ENCODE assay signal across 8 cellular contexts in the genomic region with DNA sequence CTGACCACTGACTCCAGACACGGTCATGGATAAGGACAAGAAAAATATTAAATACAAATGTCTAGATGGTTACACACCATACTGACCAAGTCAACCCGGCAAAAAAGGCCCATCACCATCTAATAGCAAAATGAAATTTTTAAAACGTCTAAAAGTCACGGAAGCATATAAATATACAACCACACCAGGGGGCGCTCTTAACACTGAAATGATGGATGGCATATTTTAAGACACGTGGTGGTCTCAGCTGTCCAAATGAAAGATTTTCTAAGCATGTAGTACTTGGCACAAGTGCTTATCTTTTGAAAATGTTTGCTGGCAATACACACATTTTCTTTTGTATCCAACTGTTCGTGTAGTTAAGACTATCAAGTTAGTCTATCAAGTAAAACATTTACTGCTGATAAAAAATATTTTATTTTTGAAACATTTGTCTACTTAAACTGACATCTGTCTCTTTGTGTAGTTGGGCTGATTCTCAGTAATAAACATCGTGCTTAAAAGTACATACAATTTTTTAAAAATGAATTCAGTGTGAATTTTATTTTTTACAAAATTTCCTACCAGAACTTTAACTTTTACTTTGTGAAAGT.
DNase-seq lines count a peak whose midpoint lies in the region; ATAC-seq, FAIRE-seq and TF ChIP-seq lines count a peak whose summit lies in the region.

No MANE protein-coding gene starts in this region.

- TF ChIP-seq CTCF in CD8-positive, alpha-beta T cell (IDR thresholded peaks at IDR 0.05), result peak; percentile 66
- TF ChIP-seq CTCF in KMS-11 (conservative IDR thresholded peaks at IDR 0.05; ENCODE audit: low read depth, low read length), result peak; percentile 81
- TF ChIP-seq CTCF in brain (conservative IDR thresholded peaks at IDR 0.05), result peak; percentile 89 to 91
- TF ChIP-seq CTCF in HepG2 (CRISPR knock-in tag; IDR thresholded peaks at IDR 0.05), result peak; percentile 71

- TF ChIP-seq EP300 in HepG2 (IDR thresholded peaks at IDR 0.05; ENCODE audit: low read depth in 2 of 2, low read length in 2 of 2), result no peak
- TF ChIP-seq EP300 in HepG2 (CRISPR knock-in tag; IDR thresholded peaks at IDR 0.05; ENCODE audit: borderline replicate concordance), result no peak

- ATAC-seq in CD8-positive, alpha-beta T cell, result no peak
- peak; percentile 73 for ATAC-seq in GM19043 (IDR thresholded peaks at IDR 0.05; ENCODE audit: low read depth, unreplicated experiment)
- peak; percentile 60 for ATAC-seq in HepG2
- ATAC-seq in stimulated activated effector memory CD8-positive, alpha-beta T cell treated with anti-CD3 and anti-CD28 coated beads, Interleukin-12 subunit alpha, Interleukin-12 subunit beta, amount 100 ng/mL, for 72 hours, result no peak

- H2AFZ ChIP-seq in KMS-11 (ENCODE audit: low read depth), result no peak overlapping the region
- no peak overlapping the region for H2AFZ ChIP-seq in HepG2 (ENCODE audit: low read length)

- no peaks in the 10 kb centered on the region for H3K36me3 Mint-ChIP-seq in CD8-positive, alpha-beta T cell
- H3K36me3 Mint-ChIP-seq in brain, result no peaks in the 10 kb centered on the region
- H3K36me3 Mint-ChIP-seq in stimulated activated effector memory CD8-positive, alpha-beta T cell treated with anti-CD3 and anti-CD28 coated beads, Interleukin-12 subunit alpha, Interleukin-12 subunit beta, amount 100 ng/mL, for 72 hours, result no peaks in the 10 kb centered on the region

- H3K4me3 Mint-ChIP-seq in CD8-positive, alpha-beta T cell, result no peak overlapping the region
- no peak overlapping the region for H3K4me3 Mint-ChIP-seq in brain
- no peak overlapping the region for H3K4me3 Mint-ChIP-seq in stimulated activated effector memory CD8-positive, alpha-beta T cell treated with anti-CD3 and anti-CD28 coated beads, Interleukin-12 subunit alpha, Interleukin-12 subunit beta, amount 100 ng/mL, for 72 hours

- CTCF ChIA-PET in CD8-positive, alpha-beta T cell (lab: Charles Lee), result interaction anchor here (0.8 to 1.0 kb wide), 2 partner anchors 26 to 189 kb away, joined by 3 to 4 read pairs; no protein-coding TSS in a partner anchor
- CTCF ChIA-PET in HepG2 (lab: Yijun Ruan, JAX; ENCODE audit: low intra/inter-chr PET ratio, low total read pairs), result interaction anchor here (1.1 to 2.3 kb wide), 2 partner anchors 189 to 540 kb away, joined by 4 to 22 read pairs; a partner anchor contains a TSS

- no peak overlapping the region for H3K4me3 ChIP-seq in CD8-positive, alpha-beta T cell (ENCODE audit: low read depth, low read length)
- H3K4me3 ChIP-seq in KMS-11 (IDR thresholded peaks at IDR 0.05; ENCODE audit: insufficient read depth, low read depth, low read length) (no peak overlapping the region), HepG2 (replicated peaks in 1 of 3; ENCODE audit: insufficient read depth in 1 of 3, low read depth in 2 of 3, low read length in 3 of 3) (no peak overlapping the region)

- H3K27ac ChIP-seq in CD8-positive, alpha-beta T cell (ENCODE audit: low read depth, low read length), result no peak overlapping the region
- H3K27ac ChIP-seq in KMS-11, result no peak overlapping the region
- no peak overlapping the region for H3K27ac ChIP-seq in HepG2 (ENCODE audit: extremely low read length, insufficient read depth, low read length)

- TF ChIP-seq RAD21 in HepG2 (CRISPR knock-in tag; IDR thresholded peaks at IDR 0.05), result peak; percentile 44; the same call in 1 of the 2 replicates

- peak in 4 of 7 experiments; percentile 19 to 44 (median 30) for DNase-seq in CD8-positive, alpha-beta T cell
- DNase-seq in SK-N-DZ (ENCODE audit: low spot score), result peak; percentile 59
- peak; percentile 50 for DNase-seq in HepG2 (ENCODE audit: low spot score)
- DNase-seq in stimulated activated effector memory CD8-positive, alpha-beta T cell treated with anti-CD3 and anti-CD28 coated beads, Interleukin-12 subunit alpha, Interleukin-12 subunit beta, amount 100 ng/mL, for 72 hours (ENCODE audit: low spot score in 2 of 2), result peak; percentile 30 to 60
- no peak for DNase-seq in cortex of kidney (lab: John Stamatoyannopoulos, UW)

- H3K4me1 Mint-ChIP-seq in CD8-positive, alpha-beta T cell (ENCODE audit: low read depth), result no peaks in the 10 kb centered on the region
- peaks cover 11% of the 10 kb centered on the region for H3K4me1 Mint-ChIP-seq in brain
- peaks cover 1% of the 10 kb centered on the region for H3K4me1 Mint-ChIP-seq in stimulated activated effector memory CD8-positive, alpha-beta T cell treated with anti-CD3 and anti-CD28 coated beads, Interleukin-12 subunit alpha, Interleukin-12 subunit beta, amount 100 ng/mL, for 72 hours

- in situ Hi-C loops in HepG2 (cut with HindIII; ENCODE audit: extremely low pct_ligation_motif_present, low pct_unique_long_range_greater_than_20kb), result no loop called here

- H3K79me2 ChIP-seq in KMS-11 (ENCODE audit: insufficient read depth, low read depth) (no peaks in the 10 kb centered on the region), HepG2 (ENCODE audit: insufficient read depth, low read length) (no peaks in the 10 kb centered on the region)

- H4K20me1 ChIP-seq in KMS-11 (ENCODE audit: insufficient read depth) (no peaks in the 10 kb centered on the region), HepG2 (ENCODE audit: insufficient read depth, low read length) (no peaks in the 10 kb centered on the region)

- H3K9me3 ChIP-seq in CD8-positive, alpha-beta T cell (ENCODE audit: low read length), result no peaks in the 10 kb centered on the region
- no peaks in the 10 kb centered on the region for H3K9me3 ChIP-seq in HepG2 (ENCODE audit: low read length)

- no peak for FAIRE-seq in HepG2 (lab: Jason Lieb, UNC)

- H3K9ac ChIP-seq in KMS-11, result no peak overlapping the region
- no peak overlapping the region for H3K9ac ChIP-seq in HepG2 (ENCODE audit: insufficient read depth, low read depth, low read length)

- H3K27me3 Mint-ChIP-seq in CD8-positive, alpha-beta T cell (ENCODE audit: low read depth), result peaks cover 3% of the 10 kb centered on the region
- H3K27me3 Mint-ChIP-seq in brain, result peaks cover 8% of the 10 kb centered on the region

- no peaks in the 10 kb centered on the region for H3K4me1 ChIP-seq in CD8-positive, alpha-beta T cell (ENCODE audit: insufficient read depth, low read length)
- H3K4me1 ChIP-seq in KMS-11 (ENCODE audit: low read depth, poor library complexity, severe bottlenecking), result no peaks in the 10 kb centered on the region
- no peaks in the 10 kb centered on the region for H3K4me1 ChIP-seq in HepG2 (ENCODE audit: insufficient read depth, low read length)

- TF ChIP-seq POLR2A in HepG2 (IDR thresholded peaks at IDR 0.05; ENCODE audit: insufficient read depth in 1 of 2, low read depth in 2 of 2, low read length in 2 of 2), result no peak

- no peak overlapping the region for H3K27ac Mint-ChIP-seq in CD8-positive, alpha-beta T cell
- no peak overlapping the region for H3K27ac Mint-ChIP-seq in brain
- H3K27ac Mint-ChIP-seq in stimulated activated effector memory CD8-positive, alpha-beta T cell treated with anti-CD3 and anti-CD28 coated beads, Interleukin-12 subunit alpha, Interleukin-12 subunit beta, amount 100 ng/mL, for 72 hours, result no peak overlapping the region

- POLR2A ChIA-PET in CD8-positive, alpha-beta T cell (lab: Charles Lee), result no interaction called here
- POLR2A ChIA-PET in HepG2 (lab: Yijun Ruan, JAX), result no interaction called here

- no peaks in the 10 kb centered on the region for H3K27me3 ChIP-seq in CD8-positive, alpha-beta T cell (ENCODE audit: insufficient read depth, low read length)
- H3K27me3 ChIP-seq in KMS-11 (ENCODE audit: insufficient read depth, low read depth), result no peaks in the 10 kb centered on the region
- no peaks in the 10 kb centered on the region for H3K27me3 ChIP-seq in HepG2 (ENCODE audit: control insufficient read depth in 1 of 2, insufficient read depth in 2 of 2, low read length in 2 of 2)

- no peaks in the 10 kb centered on the region for H3K36me3 ChIP-seq in CD8-positive, alpha-beta T cell (ENCODE audit: insufficient read depth, low read length)
- H3K36me3 ChIP-seq in KMS-11 (ENCODE audit: insufficient read depth) (no peaks in the 10 kb centered on the region), HepG2 (replicated peaks in 1 of 2; ENCODE audit: control insufficient read depth in 1 of 2, insufficient read depth in 2 of 2, low read length in 2 of 2) (no peaks in the 10 kb centered on the region)

- 3% methylated on average over 8 of the region's 8 CpGs for WGBS in HepG2 (ENCODE audit: low lambda C conversion rate)

- no TSS peak for BruUV-seq in HepG2 (replicated peaks; lab: Mats Ljungman, UMichigan)

- intact Hi-C loops in CD8-positive, alpha-beta T cell (cut with DNase I, micrococcal nuclease), result loop anchor here in 1 of 2 experiments (1.0 to 10.0 kb wide), 4 partner anchors 188 to 720 kb away; no protein-coding TSS in a partner anchor
- intact Hi-C loops in HepG2 (cut with micrococcal nuclease; ENCODE audit: unreplicated experiment), result loop anchor here (1.0 to 2.0 kb wide), 4 partner anchors 42 to 539 kb away; no protein-coding TSS in a partner anchor

- H3K9me3 Mint-ChIP-seq in CD8-positive, alpha-beta T cell, result no peaks in the 10 kb centered on the region
- H3K9me3 Mint-ChIP-seq in brain, result no peaks in the 10 kb centered on the region
- H3K9me3 Mint-ChIP-seq in stimulated activated effector memory CD8-positive, alpha-beta T cell treated with anti-CD3 and anti-CD28 coated beads, Interleukin-12 subunit alpha, Interleukin-12 subunit beta, amount 100 ng/mL, for 72 hours, result no peaks in the 10 kb centered on the region

- H3K4me2 ChIP-seq in KMS-11, result no peak overlapping the region
- H3K4me2 ChIP-seq in HepG2 (ENCODE audit: low read depth, low read length), result no peak overlapping the region

TF ChIP-seq in HepG2, 621 proteins besides CTCF, POLR2A, EP300 and RAD21:
- TF ChIP-seq STAG1 (CRISPR knock-in tag; IDR thresholded peaks at IDR 0.05), result peak; percentile 68
- TF ChIP-seq, protein P1, sequence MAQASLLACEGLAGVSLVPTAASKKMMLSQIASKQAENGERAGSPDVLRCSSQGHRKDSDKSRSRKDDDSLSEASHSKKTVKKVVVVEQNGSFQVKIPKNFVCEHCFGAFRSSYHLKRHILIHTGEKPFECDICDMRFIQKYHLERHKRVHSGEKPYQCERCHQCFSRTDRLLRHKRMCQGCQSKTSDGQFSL (CRISPR knock-in tag; IDR thresholded peaks at IDR 0.05), result no peak
- TF ChIP-seq, protein P2, sequence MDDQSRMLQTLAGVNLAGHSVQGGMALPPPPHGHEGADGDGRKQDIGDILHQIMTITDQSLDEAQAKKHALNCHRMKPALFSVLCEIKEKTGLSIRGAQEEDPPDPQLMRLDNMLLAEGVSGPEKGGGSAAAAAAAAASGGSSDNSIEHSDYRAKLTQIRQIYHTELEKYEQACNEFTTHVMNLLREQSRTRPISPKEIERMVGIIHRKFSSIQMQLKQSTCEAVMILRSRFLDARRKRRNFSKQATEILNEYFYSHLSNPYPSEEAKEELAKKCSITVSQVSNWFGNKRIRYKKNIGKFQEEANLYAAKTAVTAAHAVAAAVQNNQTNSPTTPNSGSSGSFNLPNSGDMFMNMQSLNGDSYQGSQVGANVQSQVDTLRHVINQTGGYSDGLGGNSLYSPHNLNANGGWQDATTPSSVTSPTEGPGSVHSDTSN (CRISPR knock-in tag; IDR thresholded peaks at IDR 0.05; ENCODE audit: borderline replicate concordance), result no peak
- no peak for TF ChIP-seq ARID2 (CRISPR knock-in tag; IDR thresholded peaks at IDR 0.05; ENCODE audit: borderline replicate concordance)
- peak; percentile 69; the same call in 1 of the 2 replicates for TF ChIP-seq SMC3 (IDR thresholded peaks at IDR 0.05; ENCODE audit: low read length)
TF ChIP-seq in HepG2: peak in this region for 2.

Comparison
In these comparisons a context has a peak if more than half of its experiments do, and no peak if none do; other contexts are left out.
1. ATAC-seq: peak in GM19043 (single experiment) and HepG2 (single experiment); none in CD8-positive, alpha-beta T cell (single experiment) and stimulated activated effector memory CD8-positive, alpha-beta T cell treated with anti-CD3 and anti-CD28 coated beads, Interleukin-12 subunit alpha, Interleukin-12 subunit beta, amount 100 ng/mL, for 72 hours (single experiment).
2. Peak in every context shown above with its lines, with median percentiles within 50 percentile points of each other: CTCF ChIP-seq.